ENCODE assay signal across 18 cellular contexts in the genomic region with DNA sequence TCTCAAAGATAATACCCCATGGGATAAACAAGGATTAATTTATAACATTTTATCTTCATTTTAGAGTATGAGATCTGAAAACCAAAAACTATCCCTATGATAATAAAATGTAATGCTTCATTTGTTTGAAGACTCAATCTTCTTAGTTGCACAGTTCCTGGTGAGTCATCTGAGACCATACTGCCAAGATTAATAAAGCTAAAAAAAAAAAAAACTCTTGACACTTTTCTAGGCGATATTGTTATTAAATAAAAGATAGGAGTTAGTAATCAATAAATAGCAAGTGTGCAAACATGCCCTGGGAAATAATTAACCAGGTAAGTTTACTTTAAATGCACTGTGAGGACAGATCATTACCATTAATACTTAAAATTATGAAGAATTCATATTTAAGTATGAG.
DNase-seq lines count a peak whose midpoint lies in the region; ATAC-seq, FAIRE-seq and TF ChIP-seq lines count a peak whose summit lies in the region.
"Had no signal": no experiment of that assay in that cellular context is flagged by ENCODE, and none has a peak within 500 bp of the region (broad histone marks: within the 10 kb centered on the region; RNA-seq: fewer than 3 reads in every experiment).

No MANE protein-coding gene starts in this region.

- peaks cover under 1% of the 10 kb centered on the region for H3K4me1 Mint-ChIP-seq in astrocyte (ENCODE audit: low read depth, unreplicated experiment)
- H3K4me1 Mint-ChIP-seq: T-cell had no signal

- H3K4me3 ChIP-seq in astrocyte (ENCODE audit: insufficient read depth, low read depth, low read length) = no peak overlapping the region
- H3K4me3 ChIP-seq in fibroblast of the aortic adventitia (ENCODE audit: low read depth, low read length) = no peak overlapping the region
- H3K4me3 ChIP-seq in lower lobe of right lung = no peak overlapping the region
- no peak overlapping the region for H3K4me3 ChIP-seq in sigmoid colon
- H3K4me3 ChIP-seq: left lung, thoracic aorta had no signal

- H2AFZ ChIP-seq in astrocyte (ENCODE audit: low read depth, low read length) = no peak overlapping the region

- no peaks in the 10 kb centered on the region for H3K27me3 Mint-ChIP-seq in astrocyte (ENCODE audit: low read depth, unreplicated experiment)
- H3K27me3 Mint-ChIP-seq: T-cell had no signal

- H3K36me3 ChIP-seq in astrocyte (ENCODE audit: insufficient read depth, low read length) (no peaks in the 10 kb centered on the region), lower lobe of right lung (no peaks in the 10 kb centered on the region), sigmoid colon (no peaks in the 10 kb centered on the region)
- H3K36me3 ChIP-seq: left lung, thoracic aorta, WERI-Rb-1 had no signal

- no peak for TF ChIP-seq EP300 in sigmoid colon (IDR thresholded peaks at IDR 0.05)

- DNase-seq in ELR (ENCODE audit: low read depth) (peak; percentile 12), astrocyte (ENCODE audit: low read depth) (peak; percentile 34), fibroblast of the aortic adventitia (ENCODE audit: low read depth) (peak; percentile 46), pulmonary artery endothelial cell (ENCODE audit: low read depth, low spot score) (peak; percentile 10), lower lobe of right lung (no peak), sigmoid colon (no peak), OCI-M1 (lab: John Stamatoyannopoulos, UW) (no peak)
- DNase-seq: activated CD4-positive, alpha-beta T cell treated with anti-CD3 and anti-CD28 coated beads, Interleukin-2, amount 50 U/mL, for 4 hours; AML-193; EL; Kasumi-1; left lung; NCI-H524 treated with DMSO at 0.1 percent for 48 hours; SHP77; T-cell; WERI-Rb-1 had no signal

- H3K27me3 ChIP-seq in astrocyte (ENCODE audit: insufficient read depth, low read length) (no peaks in the 10 kb centered on the region), lower lobe of right lung (ENCODE audit: low read depth) (no peaks in the 10 kb centered on the region), sigmoid colon (no peaks in the 10 kb centered on the region)
- H3K27me3 ChIP-seq: left lung had no signal

- no peaks in the 10 kb centered on the region for H3K4me1 ChIP-seq in astrocyte (ENCODE audit: insufficient read depth, low read length)
- H3K4me1 ChIP-seq in lower lobe of right lung = no peaks in the 10 kb centered on the region
- no peaks in the 10 kb centered on the region for H3K4me1 ChIP-seq in sigmoid colon
- H3K4me1 ChIP-seq: left lung had no signal

- intact Hi-C loops in lower lobe of right lung (cut with DNase I) = no loop called here
- intact Hi-C loops in sigmoid colon (cut with DNase I) = no loop called here

- H4K20me1 ChIP-seq in astrocyte (ENCODE audit: insufficient read depth, low read length) = no peaks in the 10 kb centered on the region

- no peak for TF ChIP-seq POLR2A in sigmoid colon (IDR thresholded peaks at IDR 0.05)

- no peaks in the 10 kb centered on the region for H3K79me2 ChIP-seq in astrocyte (ENCODE audit: insufficient read depth, low read length)

- H3K9me3 Mint-ChIP-seq in astrocyte (ENCODE audit: unreplicated experiment) = no peaks in the 10 kb centered on the region
- H3K9me3 Mint-ChIP-seq: T-cell had no signal

- no peak overlapping the region for H3K27ac ChIP-seq in astrocyte (ENCODE audit: low read depth, low read length)
- no peak overlapping the region for H3K27ac ChIP-seq in lower lobe of right lung
- H3K27ac ChIP-seq in sigmoid colon = no peak overlapping the region
- H3K27ac ChIP-seq: left lung, thoracic aorta, WERI-Rb-1 had no signal

- WGBS in sigmoid colon, 2 donors = 68 to 85% methylated on average over 1 of the region's 1 CpG

- no peak for TF ChIP-seq CTCF in astrocyte (IDR thresholded peaks at IDR 0.05; ENCODE audit: insufficient read depth, low read depth, low read length)
- no peak for TF ChIP-seq CTCF in fibroblast of the aortic adventitia (IDR thresholded peaks at IDR 0.05; ENCODE audit: insufficient read depth, low read length)
- no peak for TF ChIP-seq CTCF in lower lobe of right lung (IDR thresholded peaks at IDR 0.05)
- no peak for TF ChIP-seq CTCF in sigmoid colon (IDR thresholded peaks at IDR 0.05)

- no peak overlapping the region for H3K4me3 Mint-ChIP-seq in astrocyte (ENCODE audit: unreplicated experiment)
- H3K4me3 Mint-ChIP-seq: T-cell had no signal

- no peak overlapping the region for H3K9ac ChIP-seq in astrocyte (ENCODE audit: low read length)

- no peak overlapping the region for H3K27ac Mint-ChIP-seq in astrocyte (ENCODE audit: unreplicated experiment)
- H3K27ac Mint-ChIP-seq: T-cell had no signal

- no peak for ATAC-seq in lower lobe of right lung
- ATAC-seq in GM19467 (IDR thresholded peaks at IDR 0.05; ENCODE audit: unreplicated experiment) = no peak
- ATAC-seq: left lung, T-cell had no signal

- H3K9me3 ChIP-seq in astrocyte (ENCODE audit: insufficient read depth, low read depth, low read length) (no peaks in the 10 kb centered on the region), lower lobe of right lung (no peaks in the 10 kb centered on the region), sigmoid colon (no peaks in the 10 kb centered on the region)
- H3K9me3 ChIP-seq: left lung, thoracic aorta had no signal

- H3K4me2 ChIP-seq in astrocyte (ENCODE audit: low read length) = no peak overlapping the region

- FAIRE-seq in astrocyte (lab: Jason Lieb, UNC) = no peak

- no peaks in the 10 kb centered on the region for H3K36me3 Mint-ChIP-seq in astrocyte (ENCODE audit: low read depth, unreplicated experiment)

Comparison
In these comparisons a context has a peak if more than half of its experiments do, and no peak if none do; other contexts are left out.
1. DNase-seq: peak in ELR (single experiment), astrocyte (single experiment), fibroblast of the aortic adventitia (single experiment) and pulmonary artery endothelial cell (single experiment); none in lower lobe of right lung (single experiment), sigmoid colon (single experiment) and OCI-M1 (single experiment).